ENCODE assay signal across 20 cellular contexts in genomic region chr7:66974986-66975590, GRCh38. TPM values are rescaled to one million over a fixed set of nuclear protein-coding genes. Genes with fewer than 3 reads are reported as not detected.
DNase-seq lines count a peak whose midpoint lies in the region; ATAC-seq, FAIRE-seq and TF ChIP-seq lines count a peak whose summit lies in the region.
"Had no signal": no experiment of that assay in that cellular context is flagged by ENCODE, and none has a peak within 500 bp of the region (broad histone marks: within the 10 kb centered on the region; RNA-seq: fewer than 3 reads in every experiment).

No MANE protein-coding gene starts in this region.

- no peak overlapping the region for H3K4me3 ChIP-seq in kidney (ENCODE audit: low read length in 2 of 2)
- no peak overlapping the region for H3K4me3 ChIP-seq in Karpas-422 (ENCODE audit: low read length)
- H3K4me3 ChIP-seq: gastrocnemius medialis, right atrium auricular region, SK-N-MC, uterus had no signal

- H3K9ac ChIP-seq in kidney (ENCODE audit: low read length in 2 of 2) (no peak overlapping the region), Karpas-422 (ENCODE audit: low read length) (no peak overlapping the region)

- no peak for TF ChIP-seq CTCF in kidney (IDR thresholded peaks at IDR 0.05; ENCODE audit: borderline replicate concordance, extremely low read depth, insufficient read depth)

- intact Hi-C loops in kidney (cut with DNase I): no loop called here

- H3K36me3 ChIP-seq in kidney (ENCODE audit: control insufficient read depth in 1 of 2, insufficient read depth in 2 of 2, low read length in 2 of 2): no peaks in the 10 kb centered on the region
- peaks cover 3% of the 10 kb centered on the region; the same call in 1 of the 2 replicates for H3K36me3 ChIP-seq in Karpas-422 (ENCODE audit: insufficient read depth, low read length)
- H3K36me3 ChIP-seq: gastrocnemius medialis, right atrium auricular region, uterus had no signal

- no peaks in the 10 kb centered on the region for H3K79me2 ChIP-seq in Karpas-422 (ENCODE audit: low read length)

- H3K27ac ChIP-seq in kidney (ENCODE audit: low read depth in 2 of 2, low read length in 2 of 2) (no peak overlapping the region), Karpas-422 (ENCODE audit: low read length) (no peak overlapping the region)
- H3K27ac ChIP-seq: 22Rv1, gastrocnemius medialis, right atrium auricular region, SK-N-MC, uterus had no signal

- no peaks in the 10 kb centered on the region for H4K20me1 ChIP-seq in Karpas-422 (ENCODE audit: insufficient read depth, low read depth, low read length)

- H3K4me1 ChIP-seq in kidney (ENCODE audit: control insufficient read depth in 1 of 2, insufficient read depth in 1 of 2, low read depth in 1 of 2, low read length in 2 of 2) (no peaks in the 10 kb centered on the region), Karpas-422 (ENCODE audit: low read length) (no peaks in the 10 kb centered on the region)
- H3K4me1 ChIP-seq: gastrocnemius medialis, right atrium auricular region, uterus had no signal

- H3K9me3 ChIP-seq in kidney (ENCODE audit: control insufficient read depth in 1 of 2, low read length in 2 of 2): no peaks in the 10 kb centered on the region
- peaks cover 2% of the 10 kb centered on the region for H3K9me3 ChIP-seq in Karpas-422 (ENCODE audit: low read length)
- H3K9me3 ChIP-seq: gastrocnemius medialis, uterus had no signal

- no peak overlapping the region for H2AFZ ChIP-seq in Karpas-422 (ENCODE audit: low read length)

- peak; percentile 42 for DNase-seq in DMS 273 (lab: John Stamatoyannopoulos, UW; ENCODE audit: unreplicated experiment)
- no peak for DNase-seq in DMS 273 treated with DMSO at 0.1 percent for 48 hours (lab: John Stamatoyannopoulos, UW)
- DNase-seq in Daoy (ENCODE audit: low read depth): peak; percentile 17
- peak; percentile 22 for DNase-seq in RKO (ENCODE audit: low spot score)
- DNase-seq in kidney: peak; percentile 17
- no peak for DNase-seq in Karpas-422
- no peak for DNase-seq in stimulated activated CD4-positive, alpha-beta T cell treated with anti-CD3 and anti-CD28 coated beads, Interleukin-15, amount 100 ng/mL, for 24 hours
- DNase-seq: activated T-cell treated with anti-CD3 and anti-CD28 coated beads, Interleukin-2, amount 50 U/mL, for 4 hours; cerebellar nuclear complex; COR-L47; gastrocnemius medialis; naive thymus-derived CD4-positive, alpha-beta T cell; NCI-H1105; NCI-H2107; NCI-H774; uterus had no signal

- no peak for ATAC-seq in HG03469 (IDR thresholded peaks at IDR 0.05; ENCODE audit: unreplicated experiment)
- ATAC-seq: activated T-cell treated with anti-CD3 and anti-CD28 coated beads, Interleukin-2, amount 50 U/mL, for 4 hours; gastrocnemius medialis; naive thymus-derived CD4-positive, alpha-beta T cell had no signal

- H3K27me3 ChIP-seq in Karpas-422 (ENCODE audit: low read length): no peaks in the 10 kb centered on the region
- H3K27me3 ChIP-seq: gastrocnemius medialis, right atrium auricular region, uterus had no signal

- no peak overlapping the region for H3K4me2 ChIP-seq in Karpas-422 (ENCODE audit: low read depth, low read length, poor library complexity, severe bottlenecking)

- no peak for FAIRE-seq in kidney (lab: Jason Lieb, UNC)

- no peaks in the 10 kb centered on the region for H3K9me2 ChIP-seq in Karpas-422 (replicated peaks; ENCODE audit: insufficient read depth, low read length)

RNA-seq across cellular contexts. Expression of gene SBDS, which starts 20.3 kb away (rescaled TPM):
- total RNA-seq in Daoy (2014; rRNA removed; shearing (Covaris generic)): 185 and 206 TPM in 2 replicates
- total RNA-seq in kidney: 128 TPM
- 113 TPM for polyA plus RNA-seq in kidney (ENCODE audit: insufficient read depth, low read depth, low replicate concordance)
- total RNA-seq in Karpas-422 (2014; rRNA removed; shearing (Covaris generic); ENCODE audit: low replicate concordance): 15.0 and 17.5 TPM in 2 replicates

RNA-seq across cellular contexts. Expression of gene TYW1, which starts 21.5 kb away (rescaled TPM):
- 34.5 and 43.1 TPM in 2 replicates for total RNA-seq in Daoy (2014; rRNA removed; shearing (Covaris generic))
- 20.7 TPM for total RNA-seq in kidney
- polyA plus RNA-seq in kidney (ENCODE audit: insufficient read depth, low read depth, low replicate concordance): 9.4 TPM
- total RNA-seq in Karpas-422 (2014; rRNA removed; shearing (Covaris generic); ENCODE audit: low replicate concordance): 17.3 and 21.5 TPM in 2 replicates

RNA-seq across cellular contexts. Expression of gene TMEM248, which starts 54.1 kb away (rescaled TPM):
- total RNA-seq in Daoy (2014; rRNA removed; shearing (Covaris generic)): 146 and 150 TPM in 2 replicates
- 113 TPM for total RNA-seq in kidney
- 38.2 TPM for polyA plus RNA-seq in kidney (ENCODE audit: insufficient read depth, low read depth, low replicate concordance)
- total RNA-seq in Karpas-422 (2014; rRNA removed; shearing (Covaris generic); ENCODE audit: low replicate concordance): 97.5 and 126 TPM in 2 replicates

Comparison
In these comparisons a context has a peak if more than half of its experiments do, and no peak if none do; other contexts are left out.
1. DNase-seq: peak in DMS 273 (single experiment), Daoy (single experiment), RKO (single experiment) and kidney (single experiment); none in DMS 273 treated with DMSO at 0.1 percent for 48 hours (single experiment), Karpas-422 (single experiment) and stimulated activated CD4-positive, alpha-beta T cell treated with anti-CD3 and anti-CD28 coated beads, Interleukin-15, amount 100 ng/mL, for 24 hours (single experiment).